In genomic region chr6:137652961-137653697, GRCh38 we compare ENCODE assay signal across 1 cellular context.
TF ChIP-seq lines count a peak whose summit lies in the region.

No MANE protein-coding gene starts in this region.

TF ChIP-seq in liver, 16 proteins besides CTCF, POLR2A, EP300 and RAD21 (continued from another document):
- TF ChIP-seq, protein P1, sequence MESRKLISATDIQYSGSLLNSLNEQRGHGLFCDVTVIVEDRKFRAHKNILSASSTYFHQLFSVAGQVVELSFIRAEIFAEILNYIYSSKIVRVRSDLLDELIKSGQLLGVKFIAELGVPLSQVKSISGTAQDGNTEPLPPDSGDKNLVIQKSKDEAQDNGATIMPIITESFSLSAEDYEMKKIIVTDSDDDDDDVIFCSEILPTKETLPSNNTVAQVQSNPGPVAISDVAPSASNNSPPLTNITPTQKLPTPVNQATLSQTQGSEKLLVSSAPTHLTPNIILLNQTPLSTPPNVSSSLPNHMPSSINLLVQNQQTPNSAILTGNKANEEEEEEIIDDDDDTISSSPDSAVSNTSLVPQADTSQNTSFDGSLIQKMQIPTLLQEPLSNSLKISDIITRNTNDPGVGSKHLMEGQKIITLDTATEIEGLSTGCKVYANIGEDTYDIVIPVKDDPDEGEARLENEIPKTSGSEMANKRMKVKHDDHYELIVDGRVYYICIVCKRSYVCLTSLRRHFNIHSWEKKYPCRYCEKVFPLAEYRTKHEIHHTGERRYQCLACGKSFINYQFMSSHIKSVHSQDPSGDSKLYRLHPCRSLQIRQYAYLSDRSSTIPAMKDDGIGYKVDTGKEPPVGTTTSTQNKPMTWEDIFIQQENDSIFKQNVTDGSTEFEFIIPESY (IDR thresholded peaks at IDR 0.05), result no peak
- TF ChIP-seq HNF4G (IDR thresholded peaks at IDR 0.05) (no peak), SP1 (IDR thresholded peaks at IDR 0.05) (no peak), HNF4A (conservative IDR thresholded peaks at IDR 0.05) (no peak), JUND (IDR thresholded peaks at IDR 0.05) (no peak)
